In genomic region chr20:47524385-47524784, GRCh38 we compare ENCODE assay signal across 1 cellular context.
TF ChIP-seq lines count a peak whose summit lies in the region.

No MANE protein-coding gene starts in this region.

TF ChIP-seq in K562, 482 proteins besides CTCF, POLR2A, EP300 and RAD21 (continues in another document):
- TF ChIP-seq, protein P1, sequence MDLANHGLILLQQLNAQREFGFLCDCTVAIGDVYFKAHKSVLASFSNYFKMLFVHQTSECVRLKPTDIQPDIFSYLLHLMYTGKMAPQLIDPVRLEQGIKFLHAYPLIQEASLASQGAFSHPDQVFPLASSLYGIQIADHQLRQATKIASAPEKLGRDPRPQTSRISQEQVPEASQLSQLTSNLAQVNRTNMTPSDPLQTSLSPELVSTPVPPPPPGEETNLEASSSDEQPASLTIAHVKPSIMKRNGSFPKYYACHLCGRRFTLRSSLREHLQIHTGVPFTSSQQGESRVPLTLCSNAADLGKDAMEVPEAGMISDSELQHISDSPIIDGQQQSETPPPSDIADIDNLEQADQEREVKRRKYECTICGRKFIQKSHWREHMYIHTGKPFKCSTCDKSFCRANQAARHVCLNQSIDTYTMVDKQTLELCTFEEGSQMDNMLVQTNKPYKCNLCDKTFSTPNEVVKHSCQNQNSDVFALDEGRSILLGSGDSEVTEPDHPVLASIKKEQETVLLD (IDR thresholded peaks at IDR 0.05), result peak; percentile 57; the same call in 1 of the 2 replicates
- peak; percentile 36; the same call in 1 of the 2 replicates for TF ChIP-seq CREM (IDR thresholded peaks at IDR 0.05; ENCODE audit: low read depth)
- TF ChIP-seq BCOR (IDR thresholded peaks at IDR 0.05), result peak; percentile 45; the same call in 1 of the 2 replicates
- peak; percentile 26 for TF ChIP-seq ZFP36 (IDR thresholded peaks at IDR 0.05; ENCODE audit: low read depth, low read length, partially characterized antibody)
- TF ChIP-seq NR4A1 (CRISPR knock-in tag; IDR thresholded peaks at IDR 0.05), result no peak
- no peak for TF ChIP-seq NR4A1 (tag; IDR thresholded peaks at IDR 0.05)
- TF ChIP-seq SPI1 (IDR thresholded peaks at IDR 0.05; ENCODE audit: borderline replicate concordance, low read depth, low read length), result peak; percentile 63
- TF ChIP-seq NFIC (IDR thresholded peaks at IDR 0.05), result peak; percentile 77
- TF ChIP-seq PHB2 (IDR thresholded peaks at IDR 0.05; ENCODE audit: low read depth), result peak; percentile 85
- peak; percentile 53; the same call in 1 of the 2 replicates for TF ChIP-seq SOX6 (IDR thresholded peaks at IDR 0.05)
- TF ChIP-seq, protein P2, sequence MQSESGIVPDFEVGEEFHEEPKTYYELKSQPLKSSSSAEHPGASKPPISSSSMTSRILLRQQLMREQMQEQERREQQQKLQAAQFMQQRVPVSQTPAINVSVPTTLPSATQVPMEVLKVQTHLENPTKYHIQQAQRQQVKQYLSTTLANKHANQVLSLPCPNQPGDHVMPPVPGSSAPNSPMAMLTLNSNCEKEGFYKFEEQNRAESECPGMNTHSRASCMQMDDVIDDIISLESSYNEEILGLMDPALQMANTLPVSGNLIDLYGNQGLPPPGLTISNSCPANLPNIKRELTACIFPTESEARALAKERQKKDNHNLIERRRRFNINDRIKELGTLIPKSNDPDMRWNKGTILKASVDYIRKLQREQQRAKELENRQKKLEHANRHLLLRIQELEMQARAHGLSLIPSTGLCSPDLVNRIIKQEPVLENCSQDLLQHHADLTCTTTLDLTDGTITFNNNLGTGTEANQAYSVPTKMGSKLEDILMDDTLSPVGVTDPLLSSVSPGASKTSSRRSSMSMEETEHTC (IDR thresholded peaks at IDR 0.05), result no peak
- peak; percentile 91 for TF ChIP-seq TCF3 (CRISPR knock-in tag; IDR thresholded peaks at IDR 0.05)
- TF ChIP-seq CBFA2T3 (IDR thresholded peaks at IDR 0.05), result peak; percentile 96
- TF ChIP-seq PML (IDR thresholded peaks at IDR 0.05; ENCODE audit: low read length), result peak; percentile 86
- TF ChIP-seq, protein P3, sequence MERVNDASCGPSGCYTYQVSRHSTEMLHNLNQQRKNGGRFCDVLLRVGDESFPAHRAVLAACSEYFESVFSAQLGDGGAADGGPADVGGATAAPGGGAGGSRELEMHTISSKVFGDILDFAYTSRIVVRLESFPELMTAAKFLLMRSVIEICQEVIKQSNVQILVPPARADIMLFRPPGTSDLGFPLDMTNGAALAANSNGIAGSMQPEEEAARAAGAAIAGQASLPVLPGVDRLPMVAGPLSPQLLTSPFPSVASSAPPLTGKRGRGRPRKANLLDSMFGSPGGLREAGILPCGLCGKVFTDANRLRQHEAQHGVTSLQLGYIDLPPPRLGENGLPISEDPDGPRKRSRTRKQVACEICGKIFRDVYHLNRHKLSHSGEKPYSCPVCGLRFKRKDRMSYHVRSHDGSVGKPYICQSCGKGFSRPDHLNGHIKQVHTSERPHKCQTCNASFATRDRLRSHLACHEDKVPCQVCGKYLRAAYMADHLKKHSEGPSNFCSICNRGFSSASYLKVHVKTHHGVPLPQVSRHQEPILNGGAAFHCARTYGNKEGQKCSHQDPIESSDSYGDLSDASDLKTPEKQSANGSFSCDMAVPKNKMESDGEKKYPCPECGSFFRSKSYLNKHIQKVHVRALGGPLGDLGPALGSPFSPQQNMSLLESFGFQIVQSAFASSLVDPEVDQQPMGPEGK (CRISPR knock-in tag; IDR thresholded peaks at IDR 0.05; ENCODE audit: borderline replicate concordance), result no peak
- TF ChIP-seq MXI1 (IDR thresholded peaks at IDR 0.05; ENCODE audit: low read depth, low read length), result peak; percentile 63; the same call in 1 of the 2 replicates
- TF ChIP-seq HDAC3 (IDR thresholded peaks at IDR 0.05; ENCODE audit: borderline replicate concordance, partially characterized antibody), result peak; percentile 24
- peak; percentile 49 to 71; a peak in 2 of 4 replicates for TF ChIP-seq KDM1A (IDR thresholded peaks at IDR 0.05)
- TF ChIP-seq MYC (IDR thresholded peaks at IDR 0.05; ENCODE audit: low read depth, low read length), result peak; percentile 25; the same call in 1 of the 2 replicates
- TF ChIP-seq MYC (CRISPR knock-in tag; IDR thresholded peaks at IDR 0.05; ENCODE audit: borderline replicate concordance, low read depth), result no peak
- TF ChIP-seq, protein P4, sequence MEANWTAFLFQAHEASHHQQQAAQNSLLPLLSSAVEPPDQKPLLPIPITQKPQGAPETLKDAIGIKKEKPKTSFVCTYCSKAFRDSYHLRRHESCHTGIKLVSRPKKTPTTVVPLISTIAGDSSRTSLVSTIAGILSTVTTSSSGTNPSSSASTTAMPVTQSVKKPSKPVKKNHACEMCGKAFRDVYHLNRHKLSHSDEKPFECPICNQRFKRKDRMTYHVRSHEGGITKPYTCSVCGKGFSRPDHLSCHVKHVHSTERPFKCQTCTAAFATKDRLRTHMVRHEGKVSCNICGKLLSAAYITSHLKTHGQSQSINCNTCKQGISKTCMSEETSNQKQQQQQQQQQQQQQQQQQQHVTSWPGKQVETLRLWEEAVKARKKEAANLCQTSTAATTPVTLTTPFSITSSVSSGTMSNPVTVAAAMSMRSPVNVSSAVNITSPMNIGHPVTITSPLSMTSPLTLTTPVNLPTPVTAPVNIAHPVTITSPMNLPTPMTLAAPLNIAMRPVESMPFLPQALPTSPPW (CRISPR knock-in tag; IDR thresholded peaks at IDR 0.05), result peak; percentile 67
- TF ChIP-seq CC2D1A (IDR thresholded peaks at IDR 0.05), result peak; percentile 81; the same call in 1 of the 2 replicates
- TF ChIP-seq ZNF717 (CRISPR knock-in tag; IDR thresholded peaks at IDR 0.05), result no peak
- TF ChIP-seq ZBTB7A (IDR thresholded peaks at IDR 0.05; ENCODE audit: borderline replicate concordance, control insufficient read depth, low read depth, low read length), result peak; percentile 46; the same call in 1 of the 2 replicates
- TF ChIP-seq MTA3 (IDR thresholded peaks at IDR 0.05; ENCODE audit: borderline replicate concordance), result peak; percentile 34; the same call in 1 of the 2 replicates
- peak; percentile 72 for TF ChIP-seq STAT5A (IDR thresholded peaks at IDR 0.05; ENCODE audit: borderline replicate concordance, low read length)
- peak; percentile 60; the same call in 1 of the 2 replicates for TF ChIP-seq ZNF766 (CRISPR knock-in tag; conservative IDR thresholded peaks at IDR 0.05)
- TF ChIP-seq TEAD4 (IDR thresholded peaks at IDR 0.05; ENCODE audit: low read length), result peak; percentile 94
- TF ChIP-seq TEAD4 (CRISPR knock-in tag; IDR thresholded peaks at IDR 0.05; ENCODE audit: borderline replicate concordance), result no peak
- TF ChIP-seq RBM17 (IDR thresholded peaks at IDR 0.05; ENCODE audit: borderline replicate concordance, low read depth, low read length), result no peak
- no peak for TF ChIP-seq ARID3B (CRISPR knock-in tag; IDR thresholded peaks at IDR 0.05; ENCODE audit: borderline replicate concordance)
- no peak for TF ChIP-seq THRB (CRISPR knock-in tag; conservative IDR thresholded peaks at IDR 0.05)
- peak; percentile 90 for TF ChIP-seq TRIM24 (IDR thresholded peaks at IDR 0.05)
- TF ChIP-seq HDAC1 (IDR thresholded peaks at IDR 0.05), result peak in 1 of 2 experiments; percentile 79; a peak in 2 of 4 replicates
- peak; percentile 91 for TF ChIP-seq MTA2 (IDR thresholded peaks at IDR 0.05; ENCODE audit: low read depth)
- TF ChIP-seq, protein P5, sequence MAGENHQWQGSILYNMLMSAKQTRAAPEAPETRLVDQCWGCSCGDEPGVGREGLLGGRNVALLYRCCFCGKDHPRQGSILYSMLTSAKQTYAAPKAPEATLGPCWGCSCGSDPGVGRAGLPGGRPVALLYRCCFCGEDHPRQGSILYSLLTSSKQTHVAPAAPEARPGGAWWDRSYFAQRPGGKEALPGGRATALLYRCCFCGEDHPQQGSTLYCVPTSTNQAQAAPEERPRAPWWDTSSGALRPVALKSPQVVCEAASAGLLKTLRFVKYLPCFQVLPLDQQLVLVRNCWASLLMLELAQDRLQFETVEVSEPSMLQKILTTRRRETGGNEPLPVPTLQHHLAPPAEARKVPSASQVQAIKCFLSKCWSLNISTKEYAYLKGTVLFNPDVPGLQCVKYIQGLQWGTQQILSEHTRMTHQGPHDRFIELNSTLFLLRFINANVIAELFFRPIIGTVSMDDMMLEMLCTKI (IDR thresholded peaks at IDR 0.05; ENCODE audit: partially characterized antibody), result no peak
- TF ChIP-seq NCOA1 (IDR thresholded peaks at IDR 0.05; ENCODE audit: low read depth), result peak; percentile 49; the same call in 1 of the 2 replicates
- TF ChIP-seq POLR2AphosphoS5 (IDR thresholded peaks at IDR 0.05; ENCODE audit: control insufficient read depth, insufficient read depth, low read depth, low read length), result peak; percentile 68
- peak; percentile 92 for TF ChIP-seq CBFA2T2 (conservative IDR thresholded peaks at IDR 0.05)
- peak; percentile 91 for TF ChIP-seq TAL1 (IDR thresholded peaks at IDR 0.05)
- TF ChIP-seq MNT (conservative IDR thresholded peaks at IDR 0.05), result peak; percentile 82 to 92
- TF ChIP-seq GATA2 (CRISPR knock-in tag; IDR thresholded peaks at IDR 0.05), result peak; percentile 69
- peak; percentile 91 for TF ChIP-seq SMARCE1 (IDR thresholded peaks at IDR 0.05)
- peak; percentile 70 for TF ChIP-seq SMARCC2 (IDR thresholded peaks at IDR 0.05; ENCODE audit: low read depth)
- TF ChIP-seq BHLHE40 (IDR thresholded peaks at IDR 0.05; ENCODE audit: low read length), result peak; percentile 85
- TF ChIP-seq EP400 (IDR thresholded peaks at IDR 0.05), result 0 out of 2 replicates have a peak, but pooled peaks have one; percentile 20
- TF ChIP-seq KLF16 (IDR thresholded peaks at IDR 0.05), result peak; percentile 86
- TF ChIP-seq ZNF184 (CRISPR knock-in tag; IDR thresholded peaks at IDR 0.05), result no peak
- TF ChIP-seq EHMT2 (IDR thresholded peaks at IDR 0.05), result no peak
- TF ChIP-seq DPF2 (IDR thresholded peaks at IDR 0.05), result peak; percentile 92
- TF ChIP-seq CXXC5 (CRISPR knock-in tag; IDR thresholded peaks at IDR 0.05), result peak; percentile 34; the same call in 1 of the 2 replicates
- TF ChIP-seq, protein P6, sequence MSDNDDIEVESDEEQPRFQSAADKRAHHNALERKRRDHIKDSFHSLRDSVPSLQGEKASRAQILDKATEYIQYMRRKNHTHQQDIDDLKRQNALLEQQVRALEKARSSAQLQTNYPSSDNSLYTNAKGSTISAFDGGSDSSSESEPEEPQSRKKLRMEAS (CRISPR knock-in tag; IDR thresholded peaks at IDR 0.05), result peak; percentile 65; the same call in 1 of the 2 replicates
- TF ChIP-seq GMEB1 (CRISPR knock-in tag; IDR thresholded peaks at IDR 0.05), result no peak
- no peak for TF ChIP-seq GTF2A2 (tag; IDR thresholded peaks at IDR 0.05)
- peak; percentile 73; the same call in 1 of the 2 replicates for TF ChIP-seq HDAC2 (IDR thresholded peaks at IDR 0.05)
- TF ChIP-seq USF1 (CRISPR knock-in tag; IDR thresholded peaks at IDR 0.05), result peak; percentile 40; the same call in 1 of the 2 replicates
- 0 out of 2 replicates have a peak, but pooled peaks have one; percentile 42 for TF ChIP-seq MTA1 (IDR thresholded peaks at IDR 0.05; ENCODE audit: borderline replicate concordance)
